ENCODE assay signal across 8 cellular contexts in genomic region chr9:113589890-113590289, GRCh38.
DNase-seq lines count a peak whose midpoint lies in the region; ATAC-seq and TF ChIP-seq lines count a peak whose summit lies in the region.

No MANE protein-coding gene starts in this region.

- no peak overlapping the region for H3K4me3 ChIP-seq in CD8-positive, alpha-beta T cell (ENCODE audit: low read depth, low read length)

- POLR2A ChIA-PET in CD8-positive, alpha-beta T cell (lab: Charles Lee): interaction anchor here (1.0 to 2.7 kb wide), 3 partner anchors 8 to 84 kb away, joined by 3 to 9 read pairs (median 4); no protein-coding TSS in a partner anchor

- H3K27me3 ChIP-seq in CD8-positive, alpha-beta T cell (ENCODE audit: insufficient read depth, low read length): no peaks in the 10 kb centered on the region

- peaks cover 6% of the 10 kb centered on the region for H3K4me1 ChIP-seq in CD8-positive, alpha-beta T cell (ENCODE audit: insufficient read depth, low read length)

- no peaks in the 10 kb centered on the region for H3K9me3 Mint-ChIP-seq in CD8-positive, alpha-beta T cell
- H3K9me3 Mint-ChIP-seq in nephron: no peaks in the 10 kb centered on the region

- peaks cover 22% of the 10 kb centered on the region for H3K36me3 ChIP-seq in CD8-positive, alpha-beta T cell (ENCODE audit: insufficient read depth, low read length)

- H3K27ac ChIP-seq in CD8-positive, alpha-beta T cell (ENCODE audit: low read depth, low read length): no peak overlapping the region

- CTCF ChIA-PET in CD8-positive, alpha-beta T cell (lab: Charles Lee): interaction anchor here (0.7 to 15.1 kb wide), 24 partner anchors 8 to 316 kb away, joined by 3 to 267 read pairs (median 4); partner anchors contain the start of genes ALAD, C9orf43, CDC26 and POLE3

- intact Hi-C loops in CD8-positive, alpha-beta T cell (cut with DNase I, micrococcal nuclease): loop anchor here (1.0 to 2.0 kb wide), 4 partner anchors 8 to 143 kb away; no protein-coding TSS in a partner anchor

- no peaks in the 10 kb centered on the region for H3K27me3 Mint-ChIP-seq in CD8-positive, alpha-beta T cell (ENCODE audit: low read depth)
- H3K27me3 Mint-ChIP-seq in nephron (ENCODE audit: low read depth): peaks cover 4% of the 10 kb centered on the region

- H3K4me3 Mint-ChIP-seq in CD8-positive, alpha-beta T cell: no peak overlapping the region
- no peak overlapping the region for H3K4me3 Mint-ChIP-seq in nephron

- TF ChIP-seq CTCF in CD8-positive, alpha-beta T cell (IDR thresholded peaks at IDR 0.05): peak; percentile 24
- TF ChIP-seq CTCF in nephron (IDR thresholded peaks at IDR 0.05; ENCODE audit: unreplicated experiment in 3 of 3): peak; percentile 53 to 62 (median 55)

- H3K27ac Mint-ChIP-seq in CD8-positive, alpha-beta T cell: peak overlapping the region; percentile 16
- H3K27ac Mint-ChIP-seq in nephron: peak overlapping the region in 2 of 3 experiments; percentile 54 to 71

- peaks cover 40% of the 10 kb centered on the region for H3K36me3 Mint-ChIP-seq in CD8-positive, alpha-beta T cell
- peaks cover 5% of the 10 kb centered on the region for H3K36me3 Mint-ChIP-seq in nephron (ENCODE audit: low read depth)

- no peaks in the 10 kb centered on the region for H3K9me3 ChIP-seq in CD8-positive, alpha-beta T cell (ENCODE audit: low read length)

- ATAC-seq in CD8-positive, alpha-beta T cell: no peak
- ATAC-seq in HG03039 (IDR thresholded peaks at IDR 0.05; ENCODE audit: unreplicated experiment): no peak

- DNase-seq in CD8-positive, alpha-beta T cell: no peak
- DNase-seq in M059J (ENCODE audit: low read depth) (peak; percentile 60), cerebellar cortex (ENCODE audit: low spot score) (peak; percentile 59), NK-92 (lab: John Stamatoyannopoulos, UW; ENCODE audit: unreplicated experiment) (no peak), NCI-H1436 (lab: John Stamatoyannopoulos, UW) (no peak), medulla oblongata (ENCODE audit: extremely low spot score) (no peak)

- peaks cover 37% of the 10 kb centered on the region for H3K4me1 Mint-ChIP-seq in CD8-positive, alpha-beta T cell (ENCODE audit: low read depth)
- peaks cover 26% of the 10 kb centered on the region for H3K4me1 Mint-ChIP-seq in nephron

Comparison
In these comparisons a context has a peak if more than half of its experiments do, and no peak if none do; other contexts are left out.
1. DNase-seq: peak in M059J (single experiment) and cerebellar cortex (single experiment); none in CD8-positive, alpha-beta T cell (0 of 7), NK-92 (single experiment), NCI-H1436 (single experiment) and medulla oblongata (single experiment).